1 cellular context compared by ENCODE assay signal in the genomic region with DNA sequence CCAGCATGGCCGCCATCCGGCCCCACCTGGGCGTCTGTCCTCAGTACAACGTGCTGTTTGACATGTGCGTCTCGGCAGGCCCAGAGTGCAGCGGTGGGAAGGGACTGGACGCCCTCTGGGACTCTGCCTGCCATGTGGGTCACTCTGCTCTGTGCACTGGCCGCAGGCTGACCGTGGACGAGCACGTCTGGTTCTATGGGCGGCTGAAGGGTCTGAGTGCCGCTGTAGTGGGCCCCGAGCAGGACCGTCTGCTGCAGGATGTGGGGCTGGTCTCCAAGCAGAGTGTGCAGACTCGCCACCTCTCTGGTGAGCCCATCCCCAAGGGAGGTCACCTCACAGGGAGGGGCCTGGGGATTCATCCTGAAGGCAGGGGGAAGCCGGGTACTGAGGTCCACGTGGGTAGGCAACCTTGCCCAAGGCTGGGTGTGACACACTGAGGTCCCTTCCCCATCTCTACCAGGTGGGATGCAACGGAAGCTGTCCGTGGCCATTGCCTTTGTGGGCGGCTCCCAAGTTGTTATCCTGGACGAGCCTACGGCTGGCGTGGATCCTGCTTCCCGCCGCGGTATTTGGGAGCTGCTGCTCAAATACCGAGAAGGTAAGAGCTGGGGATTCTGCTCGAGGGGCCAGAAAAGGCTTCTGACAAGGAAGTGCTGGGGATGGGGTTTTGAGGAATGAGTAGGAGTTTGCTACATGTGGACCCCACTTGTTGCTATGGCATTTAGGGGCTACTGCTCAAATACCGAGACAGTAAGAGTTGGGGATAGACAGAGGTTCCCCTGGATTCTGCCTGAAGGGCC.
A peak's percentile ranks its signal among the peaks of the same experiment; 100 is the strongest.
TF ChIP-seq lines count a peak whose summit lies in the region.

No MANE protein-coding gene starts in this region.

TF ChIP-seq in HepG2, 621 proteins besides CTCF, POLR2A, EP300 and RAD21 (continued from another document and continues in another):
- TF ChIP-seq, protein P1, sequence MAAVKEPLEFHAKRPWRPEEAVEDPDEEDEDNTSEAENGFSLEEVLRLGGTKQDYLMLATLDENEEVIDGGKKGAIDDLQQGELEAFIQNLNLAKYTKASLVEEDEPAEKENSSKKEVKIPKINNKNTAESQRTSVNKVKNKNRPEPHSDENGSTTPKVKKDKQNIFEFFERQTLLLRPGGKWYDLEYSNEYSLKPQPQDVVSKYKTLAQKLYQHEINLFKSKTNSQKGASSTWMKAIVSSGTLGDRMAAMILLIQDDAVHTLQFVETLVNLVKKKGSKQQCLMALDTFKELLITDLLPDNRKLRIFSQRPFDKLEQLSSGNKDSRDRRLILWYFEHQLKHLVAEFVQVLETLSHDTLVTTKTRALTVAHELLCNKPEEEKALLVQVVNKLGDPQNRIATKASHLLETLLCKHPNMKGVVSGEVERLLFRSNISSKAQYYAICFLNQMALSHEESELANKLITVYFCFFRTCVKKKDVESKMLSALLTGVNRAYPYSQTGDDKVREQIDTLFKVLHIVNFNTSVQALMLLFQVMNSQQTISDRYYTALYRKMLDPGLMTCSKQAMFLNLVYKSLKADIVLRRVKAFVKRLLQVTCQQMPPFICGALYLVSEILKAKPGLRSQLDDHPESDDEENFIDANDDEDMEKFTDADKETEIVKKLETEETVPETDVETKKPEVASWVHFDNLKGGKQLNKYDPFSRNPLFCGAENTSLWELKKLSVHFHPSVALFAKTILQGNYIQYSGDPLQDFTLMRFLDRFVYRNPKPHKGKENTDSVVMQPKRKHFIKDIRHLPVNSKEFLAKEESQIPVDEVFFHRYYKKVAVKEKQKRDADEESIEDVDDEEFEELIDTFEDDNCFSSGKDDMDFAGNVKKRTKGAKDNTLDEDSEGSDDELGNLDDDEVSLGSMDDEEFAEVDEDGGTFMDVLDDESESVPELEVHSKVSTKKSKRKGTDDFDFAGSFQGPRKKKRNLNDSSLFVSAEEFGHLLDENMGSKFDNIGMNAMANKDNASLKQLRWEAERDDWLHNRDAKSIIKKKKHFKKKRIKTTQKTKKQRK (IDR thresholded peaks at IDR 0.05; ENCODE audit: low read length): no peak
- no peak for TF ChIP-seq ZNF282 (IDR thresholded peaks at IDR 0.05; ENCODE audit: partially characterized antibody)
- TF ChIP-seq JUN (CRISPR knock-in tag; IDR thresholded peaks at IDR 0.05): no peak
- TF ChIP-seq HDAC2 (CRISPR knock-in tag; IDR thresholded peaks at IDR 0.05): peak; percentile 70
- no peak for TF ChIP-seq JUNB (CRISPR knock-in tag; IDR thresholded peaks at IDR 0.05; ENCODE audit: borderline replicate concordance)
- no peak for TF ChIP-seq ZMYM4 (CRISPR knock-in tag; IDR thresholded peaks at IDR 0.05)
- TF ChIP-seq RNF2 (conservative IDR thresholded peaks at IDR 0.05; ENCODE audit: low read depth): peak; percentile 81
- no peak for TF ChIP-seq RBM39 (IDR thresholded peaks at IDR 0.05; ENCODE audit: low read depth, low read length, poor library complexity, severe bottlenecking)
- TF ChIP-seq ZNF615 (CRISPR knock-in tag; IDR thresholded peaks at IDR 0.05; ENCODE audit: borderline replicate concordance): no peak
- TF ChIP-seq, protein P2, sequence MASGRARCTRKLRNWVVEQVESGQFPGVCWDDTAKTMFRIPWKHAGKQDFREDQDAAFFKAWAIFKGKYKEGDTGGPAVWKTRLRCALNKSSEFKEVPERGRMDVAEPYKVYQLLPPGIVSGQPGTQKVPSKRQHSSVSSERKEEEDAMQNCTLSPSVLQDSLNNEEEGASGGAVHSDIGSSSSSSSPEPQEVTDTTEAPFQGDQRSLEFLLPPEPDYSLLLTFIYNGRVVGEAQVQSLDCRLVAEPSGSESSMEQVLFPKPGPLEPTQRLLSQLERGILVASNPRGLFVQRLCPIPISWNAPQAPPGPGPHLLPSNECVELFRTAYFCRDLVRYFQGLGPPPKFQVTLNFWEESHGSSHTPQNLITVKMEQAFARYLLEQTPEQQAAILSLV (CRISPR knock-in tag; IDR thresholded peaks at IDR 0.05; ENCODE audit: borderline replicate concordance): no peak; the same call in 1 of the 2 replicates
- TF ChIP-seq, protein P3, sequence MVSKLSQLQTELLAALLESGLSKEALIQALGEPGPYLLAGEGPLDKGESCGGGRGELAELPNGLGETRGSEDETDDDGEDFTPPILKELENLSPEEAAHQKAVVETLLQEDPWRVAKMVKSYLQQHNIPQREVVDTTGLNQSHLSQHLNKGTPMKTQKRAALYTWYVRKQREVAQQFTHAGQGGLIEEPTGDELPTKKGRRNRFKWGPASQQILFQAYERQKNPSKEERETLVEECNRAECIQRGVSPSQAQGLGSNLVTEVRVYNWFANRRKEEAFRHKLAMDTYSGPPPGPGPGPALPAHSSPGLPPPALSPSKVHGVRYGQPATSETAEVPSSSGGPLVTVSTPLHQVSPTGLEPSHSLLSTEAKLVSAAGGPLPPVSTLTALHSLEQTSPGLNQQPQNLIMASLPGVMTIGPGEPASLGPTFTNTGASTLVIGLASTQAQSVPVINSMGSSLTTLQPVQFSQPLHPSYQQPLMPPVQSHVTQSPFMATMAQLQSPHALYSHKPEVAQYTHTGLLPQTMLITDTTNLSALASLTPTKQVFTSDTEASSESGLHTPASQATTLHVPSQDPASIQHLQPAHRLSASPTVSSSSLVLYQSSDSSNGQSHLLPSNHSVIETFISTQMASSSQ (IDR thresholded peaks at IDR 0.05; ENCODE audit: low read depth): no peak
- TF ChIP-seq, protein P3 (CRISPR knock-in tag; IDR thresholded peaks at IDR 0.05; ENCODE audit: borderline replicate concordance): peak; percentile 32; the same call in 1 of the 2 replicates
- TF ChIP-seq POLR2AphosphoS5 (IDR thresholded peaks at IDR 0.05; ENCODE audit: low read depth, low read length): peak; percentile 60; the same call in 1 of the 2 replicates
- TF ChIP-seq ZNF768 (CRISPR knock-in tag; IDR thresholded peaks at IDR 0.05): peak; percentile 95
- no peak for TF ChIP-seq CHCHD3 (CRISPR knock-in tag; IDR thresholded peaks at IDR 0.05)
- no peak for TF ChIP-seq ZNF782 (CRISPR knock-in tag; IDR thresholded peaks at IDR 0.05; ENCODE audit: borderline replicate concordance)
- TF ChIP-seq JUND (CRISPR knock-in tag; IDR thresholded peaks at IDR 0.05): no peak
- peak; percentile 71 for TF ChIP-seq ZMYM2 (CRISPR knock-in tag; IDR thresholded peaks at IDR 0.05)
- peak; percentile 69; the same call in 1 of the 2 replicates for TF ChIP-seq ZSCAN25 (CRISPR knock-in tag; IDR thresholded peaks at IDR 0.05)
- TF ChIP-seq ZNF660 (CRISPR knock-in tag; IDR thresholded peaks at IDR 0.05; ENCODE audit: borderline replicate concordance, low read depth): 0 out of 2 replicates have a peak, but pooled peaks have one; percentile 43
- no peak for TF ChIP-seq ZNF17 (CRISPR knock-in tag; IDR thresholded peaks at IDR 0.05)
- TF ChIP-seq ATF6 (CRISPR knock-in tag; conservative IDR thresholded peaks at IDR 0.05): no peak
- no peak for TF ChIP-seq SIX4 (CRISPR knock-in tag; IDR thresholded peaks at IDR 0.05)
- TF ChIP-seq AKNA (CRISPR knock-in tag; IDR thresholded peaks at IDR 0.05; ENCODE audit: borderline replicate concordance): no peak
- TF ChIP-seq, protein P4, sequence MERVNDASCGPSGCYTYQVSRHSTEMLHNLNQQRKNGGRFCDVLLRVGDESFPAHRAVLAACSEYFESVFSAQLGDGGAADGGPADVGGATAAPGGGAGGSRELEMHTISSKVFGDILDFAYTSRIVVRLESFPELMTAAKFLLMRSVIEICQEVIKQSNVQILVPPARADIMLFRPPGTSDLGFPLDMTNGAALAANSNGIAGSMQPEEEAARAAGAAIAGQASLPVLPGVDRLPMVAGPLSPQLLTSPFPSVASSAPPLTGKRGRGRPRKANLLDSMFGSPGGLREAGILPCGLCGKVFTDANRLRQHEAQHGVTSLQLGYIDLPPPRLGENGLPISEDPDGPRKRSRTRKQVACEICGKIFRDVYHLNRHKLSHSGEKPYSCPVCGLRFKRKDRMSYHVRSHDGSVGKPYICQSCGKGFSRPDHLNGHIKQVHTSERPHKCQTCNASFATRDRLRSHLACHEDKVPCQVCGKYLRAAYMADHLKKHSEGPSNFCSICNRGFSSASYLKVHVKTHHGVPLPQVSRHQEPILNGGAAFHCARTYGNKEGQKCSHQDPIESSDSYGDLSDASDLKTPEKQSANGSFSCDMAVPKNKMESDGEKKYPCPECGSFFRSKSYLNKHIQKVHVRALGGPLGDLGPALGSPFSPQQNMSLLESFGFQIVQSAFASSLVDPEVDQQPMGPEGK (CRISPR knock-in tag; IDR thresholded peaks at IDR 0.05): peak; percentile 44; the same call in 1 of the 2 replicates
- TF ChIP-seq ZNF776 (CRISPR knock-in tag; IDR thresholded peaks at IDR 0.05): peak; percentile 72; the same call in 1 of the 2 replicates
- TF ChIP-seq ZNF24 (IDR thresholded peaks at IDR 0.05): no peak
- TF ChIP-seq, protein P5, sequence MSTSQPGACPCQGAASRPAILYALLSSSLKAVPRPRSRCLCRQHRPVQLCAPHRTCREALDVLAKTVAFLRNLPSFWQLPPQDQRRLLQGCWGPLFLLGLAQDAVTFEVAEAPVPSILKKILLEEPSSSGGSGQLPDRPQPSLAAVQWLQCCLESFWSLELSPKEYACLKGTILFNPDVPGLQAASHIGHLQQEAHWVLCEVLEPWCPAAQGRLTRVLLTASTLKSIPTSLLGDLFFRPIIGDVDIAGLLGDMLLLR (CRISPR knock-in tag; IDR thresholded peaks at IDR 0.05): no peak; the same call in 1 of the 2 replicates
- TF ChIP-seq IRX3 (CRISPR knock-in tag; IDR thresholded peaks at IDR 0.05; ENCODE audit: borderline replicate concordance, low read depth): no peak
- no peak for TF ChIP-seq HMG20B (CRISPR knock-in tag; conservative IDR thresholded peaks at IDR 0.05)
- TF ChIP-seq CBX5 (CRISPR knock-in tag; IDR thresholded peaks at IDR 0.05; ENCODE audit: borderline replicate concordance): no peak; the same call in 1 of the 2 replicates
- no peak for TF ChIP-seq SMYD3 (CRISPR knock-in tag; IDR thresholded peaks at IDR 0.05)
